ENCODE assay signal across 22 cellular contexts in the genomic region with DNA sequence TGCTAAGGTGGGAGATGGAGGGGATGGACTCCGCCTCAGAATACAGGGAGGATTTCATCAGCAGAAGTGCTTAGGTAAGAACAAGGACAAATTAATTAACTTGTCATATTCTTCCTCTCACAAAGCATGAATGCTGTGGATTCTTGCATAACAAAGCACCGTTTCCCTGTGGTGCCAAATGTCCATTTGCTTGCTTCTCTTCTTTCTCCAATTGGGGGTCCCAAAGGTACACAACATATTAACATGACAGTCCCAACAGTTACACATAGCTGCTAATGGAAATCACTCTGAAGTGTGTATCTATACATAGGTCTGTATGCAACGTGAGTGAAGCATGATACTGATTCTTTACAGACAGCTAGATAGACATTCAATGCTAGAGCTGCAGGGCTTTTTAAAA.
"Had no signal": no experiment of that assay in that cellular context is flagged by ENCODE, and none has a peak within 500 bp of the region (broad histone marks: within the 10 kb centered on the region; RNA-seq: fewer than 3 reads in every experiment).

No MANE protein-coding gene starts in this region.

- ATAC-seq: effector memory CD8-positive, alpha-beta T cell; esophagus mucosa; gastrocnemius medialis; heart left ventricle; left cardiac atrium; left lung; left ventricle myocardium superior; lower lobe of right lung; mucosa of descending colon had no signal

- H3K4me2 ChIP-seq: hepatocyte had no signal

- H2AFZ ChIP-seq: hepatocyte had no signal

- H3K9me3 ChIP-seq: colonic mucosa, esophagus squamous epithelium, gastrocnemius medialis, lower lobe of right lung, mucosa of descending colon had no signal

- H3K4me1 ChIP-seq: colonic mucosa, esophagus squamous epithelium, gastrocnemius medialis, left lung, lower lobe of right lung had no signal

- H3K4me3 ChIP-seq: colonic mucosa, esophagus squamous epithelium, gastrocnemius medialis, heart left ventricle, hepatocyte, left lung, lower lobe of right lung, mucosa of descending colon had no signal

- H3K27ac ChIP-seq: colonic mucosa, esophagus squamous epithelium, gastrocnemius medialis, heart left ventricle, hepatocyte, left lung, lower lobe of right lung had no signal

- H3K36me3 ChIP-seq: colonic mucosa, esophagus squamous epithelium, gastrocnemius medialis, heart left ventricle, left lung, lower lobe of right lung had no signal

- FAIRE-seq: islet of Langerhans, keratinocyte had no signal

- H3K27me3 ChIP-seq: colonic mucosa, esophagus squamous epithelium, gastrocnemius medialis, heart left ventricle, hepatocyte, left lung had no signal

- DNase-seq: cerebellar nuclear complex; colonic mucosa; cortex of kidney; effector CD8-positive, alpha-beta T cell; effector memory CD8-positive, alpha-beta T cell; endodermal cell; esophagus squamous epithelium; foreskin fibroblast; foreskin melanocyte; gastrocnemius medialis; heart left ventricle; hypothalamus; left cardiac atrium; left lung; left ventricle myocardium superior; lower lobe of right lung; mesenchymal stem cell; mucosa of descending colon had no signal

- H3K79me2 ChIP-seq: hepatocyte had no signal
